9 cellular contexts compared by ENCODE assay signal in the genomic region with DNA sequence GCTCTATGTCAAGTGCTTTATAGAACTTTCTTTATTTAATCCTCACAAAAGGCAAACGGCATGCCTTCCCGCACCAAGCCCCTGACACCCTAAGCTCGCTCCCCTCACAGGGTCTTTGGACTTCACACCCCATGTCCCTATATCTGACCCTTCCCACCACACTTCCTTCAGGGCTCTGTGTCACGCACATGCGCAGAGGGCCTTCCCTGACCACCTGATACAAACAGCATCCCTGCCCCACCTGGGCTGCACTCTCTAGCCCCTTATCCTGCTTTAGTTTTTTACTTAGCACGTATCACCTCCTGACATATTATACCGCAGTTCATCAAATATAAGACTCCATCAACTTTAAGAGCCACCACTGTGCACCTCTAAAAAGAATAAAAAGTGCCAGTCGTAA. TPM values are rescaled to one million over a fixed set of nuclear protein-coding genes. Genes with fewer than 3 reads are reported as not detected.
"Had no signal": no experiment of that assay in that cellular context is flagged by ENCODE, and none has a peak within 500 bp of the region (broad histone marks: within the 10 kb centered on the region; RNA-seq: fewer than 3 reads in every experiment).

No MANE protein-coding gene starts in this region.

- DNase-seq: GDM1, GF-D8 had no signal

- H3K4me3 ChIP-seq: GM12878 had no signal

- FAIRE-seq: G401.6, GM12878, GM12891, GM12892, GM18507, GM19239 had no signal

- ATAC-seq: GM12878 had no signal

RNA-seq across cellular contexts. Expression of a gene that starts 49.8 kb away (rescaled TPM):
- total RNA-seq: G401, GM12878 had no signal
- polyA plus RNA-seq: GM12878 had no signal
